8 cellular contexts compared by ENCODE assay signal in genomic region chr7:152336754-152337368, GRCh38.
DNase-seq lines count a peak whose midpoint lies in the region; ATAC-seq and TF ChIP-seq lines count a peak whose summit lies in the region.

No MANE protein-coding gene starts in this region.

- TF ChIP-seq CTCF in AG09319 (IDR thresholded peaks at IDR 0.05; ENCODE audit: low read depth, low read length), result peak; percentile 53
- TF ChIP-seq CTCF in GM10266 (IDR thresholded peaks at IDR 0.05; ENCODE audit: control insufficient read depth, insufficient read depth, low read depth, missing control alignments), result peak; percentile 68

- WGBS in iPS DF 6.9 (ENCODE audit: insufficient coverage, insufficient read length), result no CpG with 5 or more reads among the region's 4 CpGs

- H3K4me1 ChIP-seq in iPS DF 6.9 (ENCODE audit: control insufficient read depth, insufficient read depth, low read length), result no peaks in the 10 kb centered on the region

- no peaks in the 10 kb centered on the region for H3K9me3 Mint-ChIP-seq in activated naive CD8-positive, alpha-beta T cell treated with anti-CD3 and anti-CD28 coated beads, Interleukin-2, amount 50 U/mL, for 24 hours
- no peaks in the 10 kb centered on the region for H3K9me3 Mint-ChIP-seq in stimulated activated naive B cell treated with anti-CD40 and anti-IgM and Interleukin-4, amounts not matched to agents 10 μg/mL and 1 μg/mL and 100 μg/mL, for 72 hours

- peaks cover 5% of the 10 kb centered on the region for H3K36me3 Mint-ChIP-seq in activated naive CD8-positive, alpha-beta T cell treated with anti-CD3 and anti-CD28 coated beads, Interleukin-2, amount 50 U/mL, for 24 hours (ENCODE audit: low read depth)
- peaks cover 4 to 12% of the 10 kb centered on the region in 2 donors for H3K36me3 Mint-ChIP-seq in stimulated activated naive B cell treated with anti-CD40 and anti-IgM and Interleukin-4, amounts not matched to agents 10 μg/mL and 1 μg/mL and 100 μg/mL, for 72 hours

- no peaks in the 10 kb centered on the region for H3K27me3 Mint-ChIP-seq in activated naive CD8-positive, alpha-beta T cell treated with anti-CD3 and anti-CD28 coated beads, Interleukin-2, amount 50 U/mL, for 24 hours
- H3K27me3 Mint-ChIP-seq in stimulated activated naive B cell treated with anti-CD40 and anti-IgM and Interleukin-4, amounts not matched to agents 10 μg/mL and 1 μg/mL and 100 μg/mL, for 72 hours, result no peaks in the 10 kb centered on the region

- peaks cover 44% of the 10 kb centered on the region for H3K4me1 Mint-ChIP-seq in activated naive CD8-positive, alpha-beta T cell treated with anti-CD3 and anti-CD28 coated beads, Interleukin-2, amount 50 U/mL, for 24 hours
- peaks cover 29 to 74% of the 10 kb centered on the region in 2 donors for H3K4me1 Mint-ChIP-seq in stimulated activated naive B cell treated with anti-CD40 and anti-IgM and Interleukin-4, amounts not matched to agents 10 μg/mL and 1 μg/mL and 100 μg/mL, for 72 hours

- no peaks in the 10 kb centered on the region for H3K9me3 ChIP-seq in iPS DF 6.9 (ENCODE audit: control insufficient read depth, insufficient read depth, low read length)

- no peaks in the 10 kb centered on the region for H3K27me3 ChIP-seq in iPS DF 6.9 (ENCODE audit: control insufficient read depth, insufficient read depth, low read length)

- H3K36me3 ChIP-seq in iPS DF 6.9 (ENCODE audit: control insufficient read depth, insufficient read depth, low read length), result no peaks in the 10 kb centered on the region

- H3K27ac ChIP-seq in iPS DF 6.9 (ENCODE audit: low read length), result no peak overlapping the region

- DNase-seq in AG09319 (ENCODE audit: extremely low read depth, low read depth) (no peak), GM10266 (ENCODE audit: extremely low spot score) (no peak), NCI-H2227 (lab: John Stamatoyannopoulos, UW; ENCODE audit: unreplicated experiment) (peak; percentile 72), iPS DF 6.9 (ENCODE audit: low read depth, low spot score) (peak; percentile 11), cortex of kidney (lab: John Stamatoyannopoulos, UW) (no peak)
- peak; percentile 10 for DNase-seq in activated naive CD8-positive, alpha-beta T cell treated with anti-CD3 and anti-CD28 coated beads, Interleukin-2, amount 50 U/mL, for 24 hours
- DNase-seq in stimulated activated naive B cell treated with anti-CD40 and anti-IgM and Interleukin-4, amounts not matched to agents 10 μg/mL and 1 μg/mL and 100 μg/mL, for 72 hours, result no peak

- H3K27ac Mint-ChIP-seq in activated naive CD8-positive, alpha-beta T cell treated with anti-CD3 and anti-CD28 coated beads, Interleukin-2, amount 50 U/mL, for 24 hours, result no peak overlapping the region
- H3K27ac Mint-ChIP-seq in stimulated activated naive B cell treated with anti-CD40 and anti-IgM and Interleukin-4, amounts not matched to agents 10 μg/mL and 1 μg/mL and 100 μg/mL, for 72 hours, result no peak overlapping the region

- H3K4me3 ChIP-seq in iPS DF 6.9 (ENCODE audit: low read length), result no peak overlapping the region

- ATAC-seq in HG02798 (IDR thresholded peaks at IDR 0.05; ENCODE audit: poor library complexity, unreplicated experiment), result peak; percentile 77
- peak; percentile 82 for ATAC-seq in activated naive CD8-positive, alpha-beta T cell treated with anti-CD3 and anti-CD28 coated beads, Interleukin-2, amount 50 U/mL, for 24 hours
- ATAC-seq in stimulated activated naive B cell treated with anti-CD40 and anti-IgM and Interleukin-4, amounts not matched to agents 10 μg/mL and 1 μg/mL and 100 μg/mL, for 72 hours (replicated peaks), result peak; percentile 76 to 85

- H3K4me3 Mint-ChIP-seq in activated naive CD8-positive, alpha-beta T cell treated with anti-CD3 and anti-CD28 coated beads, Interleukin-2, amount 50 U/mL, for 24 hours, result peak overlapping the region; percentile 65
- no peak overlapping the region for H3K4me3 Mint-ChIP-seq in stimulated activated naive B cell treated with anti-CD40 and anti-IgM and Interleukin-4, amounts not matched to agents 10 μg/mL and 1 μg/mL and 100 μg/mL, for 72 hours

Comparison
In these comparisons a context has a peak if more than half of its experiments do, and no peak if none do; other contexts are left out.
1. DNase-seq: peak in NCI-H2227 (single experiment), activated naive CD8-positive, alpha-beta T cell treated with anti-CD3 and anti-CD28 coated beads, Interleukin-2, amount 50 U/mL, for 24 hours (single experiment) and iPS DF 6.9 (single experiment); none in AG09319 (single experiment), GM10266 (single experiment), stimulated activated naive B cell treated with anti-CD40 and anti-IgM and Interleukin-4, amounts not matched to agents 10 μg/mL and 1 μg/mL and 100 μg/mL, for 72 hours (single experiment) and cortex of kidney (single experiment).
2. Peak in every context shown above with its lines, with median percentiles within 50 percentile points of each other: ATAC-seq.